Comparison of ENCODE assay signal across 8 cellular contexts in genomic region chr1:241531195-241532172, GRCh38. TPM values are rescaled to one million over a fixed set of nuclear protein-coding genes. Genes with fewer than 3 reads are reported as not detected.
DNase-seq lines count a peak whose midpoint lies in the region; ATAC-seq and TF ChIP-seq lines count a peak whose summit lies in the region.

No MANE protein-coding gene starts in this region.

- H3K9me3 Mint-ChIP-seq in CD4-positive, alpha-beta T cell = no peaks in the 10 kb centered on the region
- no peaks in the 10 kb centered on the region for H3K9me3 Mint-ChIP-seq in natural killer cell

- POLR2A ChIA-PET in CD4-positive, alpha-beta T cell (lab: Charles Lee) = interaction anchor here (1.0 to 1.2 kb wide), 2 partner anchors 20 to 109 kb away, joined by 4 read pairs; partner anchors contain the start of genes CHML and OPN3

- no peaks in the 10 kb centered on the region for H3K27me3 Mint-ChIP-seq in CD4-positive, alpha-beta T cell
- peaks cover 20% of the 10 kb centered on the region for H3K27me3 Mint-ChIP-seq in T-helper 17 cell
- peaks cover 7 to 18% of the 10 kb centered on the region in 2 donors for H3K27me3 Mint-ChIP-seq in natural killer cell (ENCODE audit: low read depth in 2 of 2)

- CTCF ChIA-PET in CD4-positive, alpha-beta T cell (lab: Charles Lee) = no interaction called here

- peak; percentile 74 for TF ChIP-seq CTCF in CD4-positive, alpha-beta T cell (IDR thresholded peaks at IDR 0.05)
- peak; percentile 84 for TF ChIP-seq CTCF in natural killer cell (IDR thresholded peaks at IDR 0.05)

- H3K27ac ChIP-seq in CD4-positive, alpha-beta T cell (ENCODE audit: low read depth, low read length) = no peak overlapping the region

- no peaks in the 10 kb centered on the region for H3K36me3 Mint-ChIP-seq in CD4-positive, alpha-beta T cell (ENCODE audit: low read depth)
- H3K36me3 Mint-ChIP-seq in T-helper 17 cell (ENCODE audit: low read depth) = peaks cover 2% of the 10 kb centered on the region
- H3K36me3 Mint-ChIP-seq in natural killer cell = no peaks in the 10 kb centered on the region

- peak overlapping the region; percentile 42 for H3K27ac Mint-ChIP-seq in CD4-positive, alpha-beta T cell
- H3K27ac Mint-ChIP-seq in T-helper 17 cell (peak overlapping the region; percentile 88), natural killer cell (peak overlapping the region; percentile 81 to 87)

- no peak for TF ChIP-seq POLR2A in erythroblast (IDR thresholded peaks at IDR 0.05; ENCODE audit: low read length)

- no peaks in the 10 kb centered on the region for H3K9me3 ChIP-seq in CD4-positive, alpha-beta T cell (ENCODE audit: control insufficient read depth, low read length)
- H3K9me3 ChIP-seq in T-helper 17 cell (ENCODE audit: control insufficient read depth, low read length, poor library complexity, severe bottlenecking) = no peaks in the 10 kb centered on the region

- intact Hi-C loops in CD4-positive, alpha-beta T cell (cut with DNase I, micrococcal nuclease) = loop anchor here (1.0 to 10.0 kb wide), 10 partner anchors 19 to 1796 kb away; partner anchors contain the start of gene MAP1LC3C (in 1 of the 2)
- intact Hi-C loops in natural killer cell (cut with micrococcal nuclease) = loop anchor here (1.0 to 5.0 kb wide), 6 partner anchors 12 to 1796 kb away; partner anchors contain the start of genes EXO1 and FH

- peak overlapping the region; percentile 97 for H3K4me3 Mint-ChIP-seq in CD4-positive, alpha-beta T cell
- H3K4me3 Mint-ChIP-seq in T-helper 17 cell (peak overlapping the region; percentile 99), natural killer cell (peak overlapping the region; percentile 99)

- no peaks in the 10 kb centered on the region for H3K27me3 ChIP-seq in CD4-positive, alpha-beta T cell (ENCODE audit: control insufficient read depth, insufficient read depth, low read length)

- peak; percentile 89 for ATAC-seq in CD4-positive, alpha-beta T cell (ENCODE audit: poor library complexity)
- peak; percentile 72 for ATAC-seq in GM18909 (IDR thresholded peaks at IDR 0.05; ENCODE audit: poor library complexity, unreplicated experiment)
- peak; percentile 67 for ATAC-seq in HG03097 (IDR thresholded peaks at IDR 0.05; ENCODE audit: low FRiP score, unreplicated experiment)
- peak; percentile 84 for ATAC-seq in T-helper 17 cell
- peak; percentile 88 to 92 (median 88) for ATAC-seq in natural killer cell

- no peak for DNase-seq in CD4-positive, alpha-beta T cell
- DNase-seq in NCI-H1930 (lab: John Stamatoyannopoulos, UW) = peak; percentile 38 to 59
- DNase-seq in T-helper 17 cell = no peak
- DNase-seq in erythroblast (lab: John Stamatoyannopoulos, UW) = peak; percentile 77 to 80
- no peak for DNase-seq in natural killer cell
- DNase-seq in T-helper 9 cell = no peak

- H3K4me1 Mint-ChIP-seq in CD4-positive, alpha-beta T cell (ENCODE audit: low read depth) = peaks cover 6% of the 10 kb centered on the region
- H3K4me1 Mint-ChIP-seq in T-helper 17 cell (peaks cover 16% of the 10 kb centered on the region), natural killer cell (peaks cover 11 to 14% of the 10 kb centered on the region in 2 donors)

RNA-seq across cellular contexts. Expression of gene KMO, which starts 0.7 kb away (rescaled TPM):
- not detected for total RNA-seq in CD4-positive, alpha-beta T cell
- total RNA-seq in T-helper 17 cell = 1 to 10 TPM in 1 of 2 donors, not detected in 1; 1.5 TPM
- total RNA-seq in natural killer cell = 1 to 10 TPM in 1 of 3 donors, under 1 TPM in 1, not detected in 1; 0.97 to 1.1 TPM

RNA-seq across cellular contexts. Expression of gene FH, which starts 11.9 kb away (rescaled TPM):
- total RNA-seq in CD4-positive, alpha-beta T cell = 10 to 100 TPM; 13.0 to 16.9 TPM
- total RNA-seq in T-helper 17 cell (10 to 100 TPM; 13.9 to 18.5 TPM), natural killer cell (10 to 100 TPM; 16.6 to 18.3 (median 16.7) TPM)

Comparison
In these comparisons a context has a peak if more than half of its experiments do, and no peak if none do; other contexts are left out.
1. DNase-seq: peak in NCI-H1930 (2 of 2) and erythroblast (2 of 2); none in CD4-positive, alpha-beta T cell (0 of 10), T-helper 17 cell (0 of 3), natural killer cell (single experiment) and T-helper 9 cell (single experiment).
2. Peak in every context shown above with its lines, with median percentiles within 50 percentile points of each other: ATAC-seq, H3K27ac Mint-ChIP-seq and H3K4me3 Mint-ChIP-seq.